Comparison of ENCODE assay signal across 8 cellular contexts in the genomic region with DNA sequence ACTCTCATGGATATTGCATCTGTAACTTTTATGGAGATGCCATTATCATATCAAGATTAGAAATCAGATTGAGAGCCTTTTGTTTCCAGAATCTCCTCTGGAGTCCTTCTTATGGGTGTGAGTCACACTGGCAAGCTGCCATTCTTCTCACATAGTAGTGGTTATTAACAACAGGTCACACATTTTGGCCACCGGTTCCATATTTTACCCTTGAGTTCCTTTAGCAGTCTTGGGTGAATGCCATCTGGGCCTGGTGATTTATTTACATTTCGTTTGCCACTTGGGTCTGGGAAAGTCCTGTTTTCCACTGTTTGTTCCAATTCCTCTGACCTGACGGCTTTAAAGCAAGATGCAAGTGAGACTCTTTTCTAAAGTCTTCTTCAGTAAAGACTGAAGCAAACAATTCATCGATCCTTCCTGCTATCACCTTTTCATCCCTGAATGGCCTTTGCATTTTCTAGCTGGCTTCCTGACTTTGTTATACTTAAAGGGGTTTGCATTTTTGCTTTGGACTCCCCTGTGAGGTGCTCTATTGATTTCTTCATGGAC.
DNase-seq lines count a peak whose midpoint lies in the region; ATAC-seq, FAIRE-seq and TF ChIP-seq lines count a peak whose summit lies in the region.

No MANE protein-coding gene starts in this region.

- no peaks in the 10 kb centered on the region for H3K4me1 Mint-ChIP-seq in activated CD8-positive, alpha-beta T cell treated with anti-CD3 and anti-CD28 coated beads, Interleukin-2, amount 10 ng/mL, durations not matched to agents 7 days and 5 days (ENCODE audit: low read depth)

- FAIRE-seq in endometrium (lab: Jason Lieb, UNC) = peak; percentile 86

- 30 to 42% (median 33%) methylated on average over 4 of the region's 4 CpGs for WGBS in ovary, 3 donors

- POLR2A ChIA-PET in activated CD8-positive, alpha-beta T cell treated with anti-CD3 and anti-CD28 coated beads, Interleukin-2, amount 10 ng/mL, durations not matched to agents 7 days and 5 days (lab: Charles Lee) = no interaction called here

- no peak overlapping the region for H3K4me3 ChIP-seq in ovary

- no peaks in the 10 kb centered on the region for H3K9me3 ChIP-seq in ovary

- no peak overlapping the region for H3K27ac ChIP-seq in ovary

- DNase-seq in NCI-H2196 treated with DMSO at 0.1 percent for 48 hours (lab: John Stamatoyannopoulos, UW; ENCODE audit: unreplicated experiment) (peak; percentile 18), ovary (peak in 3 of 5 donors; percentile 21 to 46 (median 39)), middle frontal gyrus (ENCODE audit: extremely low spot score, low spot score) (no peak), NCI-H187 treated with DMSO at 0.1 percent for 48 hours (lab: John Stamatoyannopoulos, UW) (no peak)
- no peak for DNase-seq in activated CD4-positive, alpha-beta T cell treated with anti-CD3 and anti-CD28 coated beads for 4 hours
- DNase-seq in activated CD8-positive, alpha-beta T cell treated with anti-CD3 and anti-CD28 coated beads, Interleukin-2, amount 10 ng/mL, durations not matched to agents 7 days and 5 days = no peak

- H3K4me1 ChIP-seq in ovary (ENCODE audit: insufficient read depth) = peaks cover 2% of the 10 kb centered on the region

- H3K36me3 Mint-ChIP-seq in activated CD8-positive, alpha-beta T cell treated with anti-CD3 and anti-CD28 coated beads, Interleukin-2, amount 10 ng/mL, durations not matched to agents 7 days and 5 days (ENCODE audit: low read depth) = no peaks in the 10 kb centered on the region

- peak; percentile 38 for ATAC-seq in GM18511 (IDR thresholded peaks at IDR 0.05; ENCODE audit: unreplicated experiment)
- ATAC-seq in activated CD8-positive, alpha-beta T cell treated with anti-CD3 and anti-CD28 coated beads, Interleukin-2, amount 10 ng/mL, durations not matched to agents 7 days and 5 days = no peak

- H3K36me3 ChIP-seq in ovary = no peaks in the 10 kb centered on the region

- H3K27me3 ChIP-seq in ovary = no peaks in the 10 kb centered on the region

- no peaks in the 10 kb centered on the region for H3K9me3 Mint-ChIP-seq in activated CD8-positive, alpha-beta T cell treated with anti-CD3 and anti-CD28 coated beads, Interleukin-2, amount 10 ng/mL, durations not matched to agents 7 days and 5 days (ENCODE audit: insufficient read depth)

- intact Hi-C loops in ovary (cut with DNase I) = no loop called here

- H3K4me3 Mint-ChIP-seq in activated CD8-positive, alpha-beta T cell treated with anti-CD3 and anti-CD28 coated beads, Interleukin-2, amount 10 ng/mL, durations not matched to agents 7 days and 5 days = no peak overlapping the region

- TF ChIP-seq EP300 in ovary (IDR thresholded peaks at IDR 0.05) = no peak

- no peak for TF ChIP-seq CTCF in ovary (IDR thresholded peaks at IDR 0.05)

- no peak overlapping the region for H3K27ac Mint-ChIP-seq in activated CD8-positive, alpha-beta T cell treated with anti-CD3 and anti-CD28 coated beads, Interleukin-2, amount 10 ng/mL, durations not matched to agents 7 days and 5 days

- TF ChIP-seq POLR2A in ovary (IDR thresholded peaks at IDR 0.05) = no peak

- CTCF ChIA-PET in activated CD8-positive, alpha-beta T cell treated with anti-CD3 and anti-CD28 coated beads, Interleukin-2, amount 10 ng/mL, durations not matched to agents 7 days and 5 days (lab: Charles Lee) = no interaction called here

- H3K27me3 Mint-ChIP-seq in activated CD8-positive, alpha-beta T cell treated with anti-CD3 and anti-CD28 coated beads, Interleukin-2, amount 10 ng/mL, durations not matched to agents 7 days and 5 days (ENCODE audit: low read depth) = peaks cover 9% of the 10 kb centered on the region

Comparison
In these comparisons a context has a peak if more than half of its experiments do, and no peak if none do; other contexts are left out.
1. DNase-seq: peak in NCI-H2196 treated with DMSO at 0.1 percent for 48 hours (single experiment) and ovary (3 of 5); none in middle frontal gyrus (single experiment), NCI-H187 treated with DMSO at 0.1 percent for 48 hours (single experiment), activated CD4-positive, alpha-beta T cell treated with anti-CD3 and anti-CD28 coated beads for 4 hours (0 of 2) and activated CD8-positive, alpha-beta T cell treated with anti-CD3 and anti-CD28 coated beads, Interleukin-2, amount 10 ng/mL, durations not matched to agents 7 days and 5 days (single experiment).